17 cellular contexts compared by ENCODE assay signal in genomic region chr19:28497887-28498286, GRCh38.
A peak's percentile ranks its signal among the peaks of the same experiment; 100 is the strongest.
DNase-seq lines count a peak whose midpoint lies in the region; ATAC-seq and TF ChIP-seq lines count a peak whose summit lies in the region.
"Had no signal": no experiment of that assay in that cellular context is flagged by ENCODE, and none has a peak within 500 bp of the region (broad histone marks: within the 10 kb centered on the region; RNA-seq: fewer than 3 reads in every experiment).

No MANE protein-coding gene starts in this region.

- peak overlapping the region in 3 of 5 donors; percentile 31 to 56 (median 48) for H3K4me3 Mint-ChIP-seq in immature natural killer cell
- H3K4me3 Mint-ChIP-seq: CD14-positive monocyte; CD4-positive, alpha-beta memory T cell; HFFc6 had no signal

- peaks cover 5 to 12% (median 6%) of the 10 kb centered on the region in 3 donors for H3K27me3 Mint-ChIP-seq in immature natural killer cell (ENCODE audit: low read depth in 3 of 3)

- no peaks in the 10 kb centered on the region for H3F3A ChIP-seq in PC-9 (ENCODE audit: insufficient read depth, low read depth)

- H3K9me3 ChIP-seq in heart left ventricle (no peaks in the 10 kb centered on the region), right cardiac atrium (ENCODE audit: control insufficient read depth, low read length) (no peaks in the 10 kb centered on the region), gastrocnemius medialis (no peaks in the 10 kb centered on the region), PC-9 (ENCODE audit: insufficient read depth, low read depth) (no peaks in the 10 kb centered on the region)
- H3K9me3 ChIP-seq: BLaER1 had no signal

- no peaks in the 10 kb centered on the region for H3K9me2 ChIP-seq in PC-9 (ENCODE audit: insufficient read depth)

- H3K4me1 ChIP-seq in heart left ventricle = peaks cover 0 to 9% (median 0%) of the 10 kb centered on the region in 12 donors
- no peaks in the 10 kb centered on the region for H3K4me1 ChIP-seq in right cardiac atrium (ENCODE audit: control insufficient read depth, insufficient read depth, low read length)
- peaks cover 0 to 5% of the 10 kb centered on the region in 2 donors for H3K4me1 ChIP-seq in gastrocnemius medialis
- H3K4me1 ChIP-seq in PC-9 (replicated peaks; ENCODE audit: insufficient read depth) = no peaks in the 10 kb centered on the region

- ATAC-seq in heart left ventricle (peak; percentile 67 to 97 (median 84)), right cardiac atrium (no peak), gastrocnemius medialis (peak; percentile 85 to 89)
- ATAC-seq: HCT116 had no signal

- no peak overlapping the region for H3K4me3 ChIP-seq in heart left ventricle
- H3K4me3 ChIP-seq in right cardiac atrium (ENCODE audit: low read length) = no peak overlapping the region
- no peak overlapping the region for H3K4me3 ChIP-seq in gastrocnemius medialis
- H3K4me3 ChIP-seq in PC-9 = no peak overlapping the region
- H3K4me3 ChIP-seq: BLaER1 had no signal

- CTCF ChIA-PET in PC-9 (lab: Charles Lee) = no interaction called here

- H3K27me3 ChIP-seq in heart left ventricle (no peaks in the 10 kb centered on the region), right cardiac atrium (ENCODE audit: control insufficient read depth, insufficient read depth) (no peaks in the 10 kb centered on the region), gastrocnemius medialis (no peaks in the 10 kb centered on the region), PC-9 (ENCODE audit: insufficient read depth, low read depth) (peaks cover 6% of the 10 kb centered on the region)
- H3K27me3 ChIP-seq: BLaER1 had no signal

- intact Hi-C loops in heart left ventricle (cut with DNase I) = no loop called here
- intact Hi-C loops in right cardiac atrium (cut with DNase I) = no loop called here
- intact Hi-C loops in gastrocnemius medialis (cut with DNase I; ENCODE audit: low total_unique reads) = no loop called here
- intact Hi-C loops in PC-9 (cut with micrococcal nuclease; ENCODE audit: unreplicated experiment) = no loop called here

- TF ChIP-seq CTCF in heart left ventricle (IDR thresholded peaks at IDR 0.05) (no peak), gastrocnemius medialis (IDR thresholded peaks at IDR 0.05 in 4 of 5, conservative IDR thresholded peaks at IDR 0.05 in 1 of 5) (no peak), PC-9 (conservative IDR thresholded peaks at IDR 0.05) (no peak)

- POLR2A ChIA-PET in PC-9 (lab: Charles Lee; ENCODE audit: unreplicated experiment) = no interaction called here

- TF ChIP-seq POLR2A in heart left ventricle (IDR thresholded peaks at IDR 0.05) (no peak), gastrocnemius medialis (IDR thresholded peaks at IDR 0.05) (no peak)

- no peaks in the 10 kb centered on the region for H4K20me1 ChIP-seq in PC-9 (ENCODE audit: insufficient read depth)
- H4K20me1 ChIP-seq: BLaER1 had no signal

- BruUV-seq in PC-9 (replicated peaks; lab: Mats Ljungman, UMichigan) = no TSS peak

- H3K27ac ChIP-seq in heart left ventricle (no peak overlapping the region), right cardiac atrium (ENCODE audit: low read length) (no peak overlapping the region), gastrocnemius medialis (no peak overlapping the region), PC-9 (no peak overlapping the region)
- H3K27ac ChIP-seq: BLaER1 had no signal

- H3K4me2 ChIP-seq in PC-9 = no peak overlapping the region
- H3K4me2 ChIP-seq: BLaER1 had no signal

- no peak for DNase-seq in heart left ventricle
- no peak for DNase-seq in right cardiac atrium
- DNase-seq in NCI-H345 (lab: John Stamatoyannopoulos, UW) = peak; percentile 70
- no peak for DNase-seq in immature natural killer cell
- no peak for DNase-seq in gastrocnemius medialis
- DNase-seq in PC-9 = no peak
- no peak for DNase-seq in HuH-7 (ENCODE audit: low spot score)
- DNase-seq: 8988T; CD4-positive, alpha-beta memory T cell; DMS79 treated with DMSO at 0.1 percent for 48 hours; GF-D8; GOT3; H7; HFFc6 had no signal

- H3K36me3 Mint-ChIP-seq in immature natural killer cell = peaks cover 0 to 4% (median 4%) of the 10 kb centered on the region in 3 donors
- H3K36me3 Mint-ChIP-seq: CD14-positive monocyte; CD4-positive, alpha-beta memory T cell had no signal

- no peaks in the 10 kb centered on the region for H3K79me2 ChIP-seq in PC-9 (ENCODE audit: low read depth)

- no peak overlapping the region for H2AFZ ChIP-seq in PC-9

- H3K4me1 Mint-ChIP-seq in immature natural killer cell = peaks cover 66 to 73% of the 10 kb centered on the region in 2 donors
- H3K4me1 Mint-ChIP-seq: CD4-positive, alpha-beta memory T cell had no signal

- no peaks in the 10 kb centered on the region for H3K9me3 Mint-ChIP-seq in immature natural killer cell

- in situ Hi-C loops in gastrocnemius medialis (cut with MboI; ENCODE audit: low sequenced_read_pairs in 4 of 4) = no loop called here

- 41 to 67% (median 60%) methylated on average over 4 of the region's 4 CpGs for WGBS in heart left ventricle, 4 donors
- 75% methylated on average over 4 of the region's 4 CpGs for WGBS in right cardiac atrium

- H3K27ac Mint-ChIP-seq in immature natural killer cell = peak overlapping the region; percentile 76 to 97 (median 84)
- H3K27ac Mint-ChIP-seq: CD14-positive monocyte; CD4-positive, alpha-beta memory T cell; HFFc6 had no signal

- no peaks in the 10 kb centered on the region for H3K36me3 ChIP-seq in heart left ventricle
- H3K36me3 ChIP-seq in gastrocnemius medialis = no peaks in the 10 kb centered on the region
- H3K36me3 ChIP-seq in PC-9 (ENCODE audit: low read depth) = no peaks in the 10 kb centered on the region
- H3K36me3 ChIP-seq: BLaER1 had no signal

Comparison
In these comparisons a context has a peak if more than half of its experiments do, and no peak if none do; other contexts are left out.
1. ATAC-seq: peak in heart left ventricle (4 of 4) and gastrocnemius medialis (2 of 2); none in right cardiac atrium (0 of 2).